ENCODE assay signal across 1 cellular context in the genomic region with DNA sequence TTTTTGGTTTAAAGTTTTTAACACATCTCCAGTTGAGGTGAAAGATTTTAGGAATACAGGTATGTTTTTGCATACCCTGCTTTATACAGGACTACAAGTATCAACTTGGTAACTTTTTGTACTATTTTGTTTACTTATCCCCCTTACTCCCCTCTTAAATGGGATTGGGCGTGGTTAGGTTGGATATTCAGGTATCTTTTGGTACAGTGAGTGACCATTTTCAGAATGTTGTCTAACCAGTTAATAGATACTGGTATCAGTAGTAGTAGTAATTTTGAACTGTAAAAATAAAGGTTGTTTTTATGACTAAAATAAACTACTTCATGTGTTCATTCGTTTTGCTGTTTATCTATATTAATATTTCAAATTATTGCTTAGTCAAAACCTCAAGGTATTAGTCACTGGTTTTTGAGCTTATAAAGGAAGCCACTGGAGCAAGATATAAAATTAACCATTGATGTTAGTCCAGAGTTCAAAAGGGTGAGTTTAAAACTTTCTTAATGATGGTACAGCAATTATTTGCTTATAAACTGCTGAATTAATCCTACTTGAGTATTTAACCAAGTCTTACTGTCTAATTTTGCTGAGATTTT.
TF ChIP-seq lines count a peak whose summit lies in the region.

No MANE protein-coding gene starts in this region.

TF ChIP-seq in IMR-90, 13 proteins besides CTCF, POLR2A, EP300 and RAD21 (continued from another document):
- TF ChIP-seq, protein P1, sequence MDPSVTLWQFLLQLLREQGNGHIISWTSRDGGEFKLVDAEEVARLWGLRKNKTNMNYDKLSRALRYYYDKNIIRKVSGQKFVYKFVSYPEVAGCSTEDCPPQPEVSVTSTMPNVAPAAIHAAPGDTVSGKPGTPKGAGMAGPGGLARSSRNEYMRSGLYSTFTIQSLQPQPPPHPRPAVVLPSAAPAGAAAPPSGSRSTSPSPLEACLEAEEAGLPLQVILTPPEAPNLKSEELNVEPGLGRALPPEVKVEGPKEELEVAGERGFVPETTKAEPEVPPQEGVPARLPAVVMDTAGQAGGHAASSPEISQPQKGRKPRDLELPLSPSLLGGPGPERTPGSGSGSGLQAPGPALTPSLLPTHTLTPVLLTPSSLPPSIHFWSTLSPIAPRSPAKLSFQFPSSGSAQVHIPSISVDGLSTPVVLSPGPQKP (IDR thresholded peaks at IDR 0.05; ENCODE audit: borderline replicate concordance, low read depth, low read length), result no peak
- no peak for TF ChIP-seq MXI1 (IDR thresholded peaks at IDR 0.05; ENCODE audit: borderline replicate concordance, low read depth, low read length)
- TF ChIP-seq MAZ (IDR thresholded peaks at IDR 0.05; ENCODE audit: borderline replicate concordance, low read depth, low read length), result no peak
- no peak for TF ChIP-seq RCOR1 (IDR thresholded peaks at IDR 0.05; ENCODE audit: insufficient replicate concordance, low read length)
- TF ChIP-seq CEBPB (IDR thresholded peaks at IDR 0.05; ENCODE audit: low read depth, low read length), result no peak
- no peak for TF ChIP-seq BHLHE40 (IDR thresholded peaks at IDR 0.05; ENCODE audit: low read depth, low read length)
